In genomic region chr1:145799806-145800205, GRCh38 we compare ENCODE assay signal across 25 cellular contexts. TPM values are rescaled to one million over a fixed set of nuclear protein-coding genes. Genes with fewer than 3 reads are reported as not detected.
A peak's percentile ranks its signal among the peaks of the same experiment; 100 is the strongest.
DNase-seq lines count a peak whose midpoint lies in the region; ATAC-seq and TF ChIP-seq lines count a peak whose summit lies in the region.
"Had no signal": no experiment of that assay in that cellular context is flagged by ENCODE, and none has a peak within 500 bp of the region (broad histone marks: within the 10 kb centered on the region; RNA-seq: fewer than 3 reads in every experiment).

No MANE protein-coding gene starts in this region.

- peaks cover 69% of the 10 kb centered on the region for H3K79me2 ChIP-seq in KMS-11 (ENCODE audit: insufficient read depth, low read depth)

- H3K4me2 ChIP-seq in KMS-11: no peak overlapping the region
- H3K4me2 ChIP-seq: A549; BLaER1 treated with 17β-estradiol and CSF1 and Interleukin-3, amounts not matched to agents 10 nM and 100 nM had no signal

- no peaks in the 10 kb centered on the region for H3K27me3 ChIP-seq in left ventricle myocardium inferior (ENCODE audit: low read depth)
- no peaks in the 10 kb centered on the region for H3K27me3 ChIP-seq in KMS-11 (ENCODE audit: insufficient read depth, low read depth)
- H3K27me3 ChIP-seq: BLaER1 treated with 17β-estradiol and CSF1 and Interleukin-3, amounts not matched to agents 10 nM and 100 nM had no signal

- no peak for TF ChIP-seq CTCF in left ventricle myocardium inferior (IDR thresholded peaks at IDR 0.05; ENCODE audit: borderline replicate concordance)
- TF ChIP-seq CTCF in KMS-11 (conservative IDR thresholded peaks at IDR 0.05; ENCODE audit: low read depth, low read length): no peak

- H3K9me3 ChIP-seq in left ventricle myocardium inferior (replicated peaks): peaks cover 15% of the 10 kb centered on the region

- intact Hi-C loops in left ventricle myocardium inferior (cut with micrococcal nuclease): no loop called here
- intact Hi-C loops in left ventricle myocardium superior (cut with micrococcal nuclease): no loop called here

- H2AFZ ChIP-seq in KMS-11 (ENCODE audit: low read depth): no peak overlapping the region

- H3K9ac ChIP-seq in KMS-11: no peak overlapping the region
- H3K9ac ChIP-seq: BLaER1 treated with 17β-estradiol and CSF1 and Interleukin-3, amounts not matched to agents 10 nM and 100 nM had no signal

- no peak for DNase-seq in left ventricle myocardium inferior
- no peak for DNase-seq in left ventricle myocardium superior
- peak; percentile 19 for DNase-seq in astrocyte of the hippocampus (ENCODE audit: low read depth, low spot score)
- peak; percentile 17 for DNase-seq in fibroblast of gingiva (ENCODE audit: low read depth)
- DNase-seq in NCI-H1092 treated with DMSO at 0.1 percent for 48 hours (lab: John Stamatoyannopoulos, UW): no peak
- no peak for DNase-seq in stimulated activated CD4-positive, alpha-beta T cell treated with anti-CD3 and anti-CD28 coated beads, Interleukin-4, amount 100 ng/mL, for 1 hour
- DNase-seq: AML-193; Caco-2; Calu3; CD4-positive, alpha-beta T cell; CD8-positive, alpha-beta T cell; DMS 273 treated with DMSO at 0.1 percent for 48 hours; DMS153; DMS53; DMS79; DND-41; EL; GDM1 had no signal

- H3K36me3 ChIP-seq in left ventricle myocardium inferior (peaks cover 5% of the 10 kb centered on the region), KMS-11 (ENCODE audit: insufficient read depth) (peaks cover 12% of the 10 kb centered on the region; the same call in 1 of the 2 replicates)

- H3K27ac ChIP-seq in left ventricle myocardium inferior (replicated peaks) (peak overlapping the region; percentile 39), KMS-11 (no peak overlapping the region)
- H3K27ac ChIP-seq: 22Rv1; A549; BLaER1 treated with 17β-estradiol and CSF1 and Interleukin-3, amounts not matched to agents 10 nM and 100 nM; C4-2B had no signal

- H3K4me1 ChIP-seq in left ventricle myocardium inferior: peaks cover 53% of the 10 kb centered on the region
- peaks cover 21% of the 10 kb centered on the region for H3K4me1 ChIP-seq in KMS-11 (ENCODE audit: low read depth, poor library complexity, severe bottlenecking)
- H3K4me1 ChIP-seq: Caco-2 had no signal

- H4K20me1 ChIP-seq in KMS-11 (ENCODE audit: insufficient read depth): 0 out of 2 replicates have a peak, but pooled peaks cover 13% of the 10 kb centered on the region

- ATAC-seq in left ventricle myocardium superior (no peak), GM18868 (IDR thresholded peaks at IDR 0.05; ENCODE audit: unreplicated experiment) (no peak)
- ATAC-seq: A549; CD8-positive, alpha-beta T cell; GM12878 had no signal

- H3K4me3 ChIP-seq in left ventricle myocardium inferior: no peak overlapping the region
- H3K4me3 ChIP-seq in KMS-11 (IDR thresholded peaks at IDR 0.05; ENCODE audit: insufficient read depth, low read depth, low read length): peak overlapping the region; percentile 23
- H3K4me3 ChIP-seq: A549; BLaER1 treated with 17β-estradiol and CSF1 and Interleukin-3, amounts not matched to agents 10 nM and 100 nM; GM12878 had no signal

RNA-seq across cellular contexts. Expression of gene RNF115, which starts 24.1 kb away (rescaled TPM):
- 51.1 TPM for total RNA-seq in left ventricle myocardium inferior
- total RNA-seq in left ventricle myocardium superior: 48.2 TPM

RNA-seq across cellular contexts. Expression of gene POLR3C, which starts 24.2 kb away (rescaled TPM):
- total RNA-seq in left ventricle myocardium inferior: 13.4 TPM
- 14.9 TPM for total RNA-seq in left ventricle myocardium superior

RNA-seq across cellular contexts. Expression of gene NUDT17, which starts 45.6 kb away (rescaled TPM):
- total RNA-seq in left ventricle myocardium inferior (2.2 TPM), left ventricle myocardium superior (3.4 TPM)

RNA-seq across cellular contexts. Expression of gene PIAS3, which starts 59.1 kb away (rescaled TPM):
- total RNA-seq in left ventricle myocardium inferior (14.6 TPM), left ventricle myocardium superior (13.3 TPM)

Comparison
In these comparisons a context has a peak if more than half of its experiments do, and no peak if none do; other contexts are left out.
1. DNase-seq: peak in astrocyte of the hippocampus (single experiment) and fibroblast of gingiva (single experiment); none in left ventricle myocardium inferior (single experiment), left ventricle myocardium superior (single experiment), NCI-H1092 treated with DMSO at 0.1 percent for 48 hours (single experiment) and stimulated activated CD4-positive, alpha-beta T cell treated with anti-CD3 and anti-CD28 coated beads, Interleukin-4, amount 100 ng/mL, for 1 hour (single experiment).